ENCODE assay signal across 11 cellular contexts in genomic region chr6:147530132-147531060, GRCh38. TPM values are rescaled to one million over a fixed set of nuclear protein-coding genes. Genes with fewer than 3 reads are reported as not detected.
DNase-seq lines count a peak whose midpoint lies in the region; ATAC-seq and TF ChIP-seq lines count a peak whose summit lies in the region.
"Had no signal": no experiment of that assay in that cellular context is flagged by ENCODE, and none has a peak within 500 bp of the region (broad histone marks: within the 10 kb centered on the region; RNA-seq: fewer than 3 reads in every experiment).

No MANE protein-coding gene starts in this region.

- whole genome bisulfite sequencing in right lobe of liver (ENCODE audit: insufficient coverage, low coverage, low lambda C conversion rate, missing lambda C conversion rate), result 5% methylated on average over 13 of the region's 13 CpGs
- WGBS in testis, 2 donors, result 54 to 59% methylated on average over 13 of the region's 13 CpGs
- WGBS in aorta, 2 donors, result 77 to 78% methylated on average over 13 of the region's 13 CpGs

- DNase-seq in NCI-H748 (lab: John Stamatoyannopoulos, UW; ENCODE audit: unreplicated experiment), result peak; percentile 79
- no peak for DNase-seq in NCI-H748 treated with DMSO at 0.1 percent for 48 hours (lab: John Stamatoyannopoulos, UW)
- DNase-seq in OCI-LY7 (ENCODE audit: low spot score), result peak; percentile 6
- DNase-seq in right lobe of liver, result peak in 1 of 3 donors; percentile 62
- no peak for DNase-seq in testis
- no peak for DNase-seq in stimulated activated CD4-positive, alpha-beta T cell treated with anti-CD3 and anti-CD28 coated beads, Interleukin-4, amount 100 ng/mL, for 24 hours
- DNase-seq in aorta, result no peak
- DNase-seq: caudate nucleus, hippocampal formation, PC-9 had no signal

- no peaks in the 10 kb centered on the region for H3K4me1 ChIP-seq in OCI-LY7 (ENCODE audit: insufficient read depth, low read length, poor library complexity, severe bottlenecking)
- H3K4me1 ChIP-seq in right lobe of liver, result peaks cover 0 to 39% (median 10%) of the 10 kb centered on the region in 4 donors
- H3K4me1 ChIP-seq in testis, result no peaks in the 10 kb centered on the region
- no peaks in the 10 kb centered on the region for H3K4me1 ChIP-seq in aorta (ENCODE audit: control insufficient read depth in 1 of 2, insufficient read depth in 2 of 2, low read length in 2 of 2)

- POLR2A ChIA-PET in OCI-LY7 (lab: Charles Lee), result no interaction called here

- H3K36me3 ChIP-seq in OCI-LY7 (ENCODE audit: insufficient read depth, low read length), result no peaks in the 10 kb centered on the region
- peaks cover 0 to 2% (median 0%) of the 10 kb centered on the region in 4 donors for H3K36me3 ChIP-seq in right lobe of liver
- H3K36me3 ChIP-seq in testis (ENCODE audit: low read depth, missing control alignments), result no peaks in the 10 kb centered on the region
- H3K36me3 ChIP-seq in aorta (ENCODE audit: control insufficient read depth in 1 of 2, insufficient read depth in 2 of 2, low read length in 1 of 2), result no peaks in the 10 kb centered on the region

- no peak overlapping the region for H3K4me2 ChIP-seq in OCI-LY7 (ENCODE audit: low read length)
- H3K4me2 ChIP-seq: PC-9 had no signal

- no peaks in the 10 kb centered on the region for H3K79me2 ChIP-seq in OCI-LY7 (ENCODE audit: insufficient read depth, low read depth, low read length)

- no peaks in the 10 kb centered on the region for H3K9me3 ChIP-seq in OCI-LY7 (ENCODE audit: low read length)
- H3K9me3 ChIP-seq in right lobe of liver, result no peaks in the 10 kb centered on the region
- H3K9me3 ChIP-seq in testis, result no peaks in the 10 kb centered on the region
- H3K9me3 ChIP-seq in aorta (ENCODE audit: control insufficient read depth, low read length), result no peaks in the 10 kb centered on the region

- BruUV-seq in OCI-LY7 (replicated peaks; lab: Mats Ljungman, UMichigan), result no TSS peak

- TF ChIP-seq POLR2A in right lobe of liver (IDR thresholded peaks at IDR 0.05), result peak; percentile 20
- no peak for TF ChIP-seq POLR2A in testis (IDR thresholded peaks at IDR 0.05)

- H3K4me3 ChIP-seq in OCI-LY7 (ENCODE audit: low read depth, low read length, poor library complexity, severe bottlenecking) (no peak overlapping the region), right lobe of liver (peak overlapping the region; percentile 2 to 41 (median 25)), testis (no peak overlapping the region), aorta (ENCODE audit: low read length in 2 of 2) (no peak overlapping the region)
- H3K4me3 ChIP-seq: PC-9 had no signal

- TF ChIP-seq CTCF in OCI-LY7 (conservative IDR thresholded peaks at IDR 0.05; ENCODE audit: low read length) (no peak), right lobe of liver (IDR thresholded peaks at IDR 0.05) (no peak), testis (IDR thresholded peaks at IDR 0.05) (no peak)

- H3K27me3 ChIP-seq in right lobe of liver, result peaks cover 0 to 3% of the 10 kb centered on the region in 2 donors
- no peaks in the 10 kb centered on the region for H3K27me3 ChIP-seq in testis
- no peaks in the 10 kb centered on the region for H3K27me3 ChIP-seq in aorta (ENCODE audit: control insufficient read depth in 1 of 2, insufficient read depth in 2 of 2, low read length in 1 of 2)

- CTCF ChIA-PET in OCI-LY7 (lab: Charles Lee; ENCODE audit: unreplicated experiment), result no interaction called here

- no peaks in the 10 kb centered on the region for H4K20me1 ChIP-seq in OCI-LY7 (ENCODE audit: insufficient read depth, low read length)

- intact Hi-C loops in OCI-LY7 (cut with micrococcal nuclease; ENCODE audit: unreplicated experiment), result no loop called here
- intact Hi-C loops in right lobe of liver (cut with DNase I), result no loop called here
- intact Hi-C loops in testis (cut with DNase I; ENCODE audit: low total_unique reads), result no loop called here
- intact Hi-C loops in aorta (cut with DNase I), result no loop called here

- H3K27ac ChIP-seq in OCI-LY7 (ENCODE audit: low read depth, low read length, poor library complexity, severe bottlenecking), result no peak overlapping the region
- peak overlapping the region; percentile 56 to 94 (median 94) for H3K27ac ChIP-seq in right lobe of liver
- H3K27ac ChIP-seq in testis, result no peak overlapping the region
- H3K27ac ChIP-seq in aorta (ENCODE audit: low read depth in 1 of 2, low read length in 2 of 2), result no peak overlapping the region
- H3K27ac ChIP-seq: PC-9 had no signal

- no peak overlapping the region for H2AFZ ChIP-seq in OCI-LY7 (ENCODE audit: low read length)
- H2AFZ ChIP-seq: PC-9 had no signal

- ATAC-seq in HG02623 (IDR thresholded peaks at IDR 0.05; ENCODE audit: unreplicated experiment) (peak; percentile 65), right lobe of liver (peak; percentile 80 to 91 (median 84)), aorta (ENCODE audit: low FRiP score) (no peak)

- no peaks in the 10 kb centered on the region for H3K9me2 ChIP-seq in OCI-LY7 (ENCODE audit: insufficient read depth, low read length)

RNA-seq across cellular contexts. Expression of gene SAMD5, which starts 21.9 kb away (rescaled TPM):
- 0.13 TPM in 1 of 2 replicates, not detected in the other for total RNA-seq in OCI-LY7 (2014; rRNA removed; shearing (Covaris generic))
- total RNA-seq in OCI-LY7 (2022), result not detected in 2 replicates
- total RNA-seq in right lobe of liver, result 10 to 100 TPM in 4 of 6 experiments, 1 to 10 TPM in 2; 9.5 to 17.6 (median 11.5) TPM
- total RNA-seq in testis, result 10 to 100 TPM; 27.2 to 27.9 TPM
- polyA plus RNA-seq in testis (ENCODE audit: insufficient read depth, low read depth, low replicate concordance), result 4.9 TPM
- 1 to 10 TPM; 2.1 to 3.8 TPM for total RNA-seq in aorta
- polyA plus RNA-seq in aorta, result 1 to 10 TPM in 1 of 2 donors, under 1 TPM in 1; 0.50 to 1.7 TPM

Comparison
In these comparisons a context has a peak if more than half of its experiments do, and no peak if none do; other contexts are left out.
1. DNase-seq: peak in NCI-H748 (single experiment) and OCI-LY7 (single experiment); none in NCI-H748 treated with DMSO at 0.1 percent for 48 hours (single experiment), testis (single experiment), stimulated activated CD4-positive, alpha-beta T cell treated with anti-CD3 and anti-CD28 coated beads, Interleukin-4, amount 100 ng/mL, for 24 hours (single experiment) and aorta (0 of 2).
2. H3K27ac ChIP-seq: peak in right lobe of liver (3 of 3); none in OCI-LY7 (single experiment), testis (0 of 2) and aorta (0 of 2).
3. H3K4me3 ChIP-seq: peak in right lobe of liver (3 of 3); none in OCI-LY7 (single experiment), testis (0 of 2) and aorta (0 of 2).